Comparison of ENCODE assay signal across 33 cellular contexts in genomic region chr19:11299946-11300810, GRCh38. TPM values are rescaled to one million over a fixed set of nuclear protein-coding genes. Genes with fewer than 3 reads are reported as not detected.
"Had no signal": no experiment of that assay in that cellular context is flagged by ENCODE, and none has a peak within 500 bp of the region (broad histone marks: within the 10 kb centered on the region; RNA-seq: fewer than 3 reads in every experiment).

No MANE protein-coding gene starts in this region.

- H3K36me3 Mint-ChIP-seq: activated naive CD8-positive, alpha-beta T cell; natural killer cell treated with Interleukin-12 subunit alpha and Interleukin-12 subunit beta and Interleukin-15 and Interleukin-18, amount 100 ng/mL, for 72 hours; type B pancreatic cell had no signal

- H3K4me3 Mint-ChIP-seq: activated naive CD8-positive, alpha-beta T cell; activated T-cell treated with anti-CD3 and anti-CD28 coated beads, Interleukin-2, amount 50 U/mL, for 72 hours; natural killer cell treated with Interleukin-12 subunit alpha and Interleukin-12 subunit beta and Interleukin-15 and Interleukin-18, amount 100 ng/mL, for 72 hours; stimulated activated naive CD8-positive, alpha-beta T cell treated with anti-CD3 and anti-CD28 coated beads, Interleukin-15, amount 100 ng/mL, for 72 hours; type B pancreatic cell had no signal

- H3K36me3 ChIP-seq: colonic mucosa, esophagus squamous epithelium, heart right ventricle, right lobe of liver, vagina had no signal

- H3K4me1 Mint-ChIP-seq: stimulated activated naive CD8-positive, alpha-beta T cell treated with anti-CD3 and anti-CD28 coated beads, Interleukin-15, amount 100 ng/mL, for 72 hours had no signal

- H3K9me3 Mint-ChIP-seq: activated T-cell treated with anti-CD3 and anti-CD28 coated beads, Interleukin-2, amount 50 U/mL, for 72 hours; natural killer cell treated with Interleukin-12 subunit alpha and Interleukin-12 subunit beta and Interleukin-15 and Interleukin-18, amount 100 ng/mL, for 72 hours; type B pancreatic cell had no signal

- ATAC-seq: activated T-cell treated with anti-CD3 and anti-CD28 coated beads, Interleukin-2, amount 50 U/mL, for 72 hours; heart right ventricle; left lobe of liver; mucosa of descending colon; natural killer cell treated with Interleukin-12 subunit alpha and Interleukin-12 subunit beta and Interleukin-15 and Interleukin-18, amount 100 ng/mL, for 72 hours; right lobe of liver; stimulated activated naive CD8-positive, alpha-beta T cell treated with anti-CD3 and anti-CD28 coated beads, Interleukin-15, amount 100 ng/mL, for 72 hours had no signal

- H3K27me3 Mint-ChIP-seq: type B pancreatic cell had no signal

- H3K27ac Mint-ChIP-seq: activated naive CD8-positive, alpha-beta T cell; activated T-cell treated with anti-CD3 and anti-CD28 coated beads, Interleukin-2, amount 50 U/mL, for 72 hours; natural killer cell treated with Interleukin-12 subunit alpha and Interleukin-12 subunit beta and Interleukin-15 and Interleukin-18, amount 100 ng/mL, for 72 hours; type B pancreatic cell had no signal

- H3K27ac ChIP-seq: colonic mucosa, epithelial cell of prostate, esophagus squamous epithelium, heart right ventricle, right lobe of liver, vagina, VCaP had no signal

- H3K4me1 ChIP-seq: colonic mucosa, right lobe of liver had no signal

- H3K27me3 ChIP-seq: colonic mucosa, heart right ventricle, right lobe of liver, vagina had no signal

- H3K9me3 ChIP-seq: colonic mucosa, esophagus squamous epithelium, heart right ventricle, mucosa of descending colon, right lobe of liver, vagina had no signal

- DNase-seq: activated CD4-positive, alpha-beta T cell treated with anti-CD3 and anti-CD28 coated beads for 4 hours; activated CD4-positive, alpha-beta T cell treated with anti-CD3 and anti-CD28 coated beads, Interleukin-2, amount 50 U/mL, for 4 hours; activated naive CD4-positive, alpha-beta T cell treated with Interleukin-2 at 50 U/mL for 16 hours; activated T-cell treated with anti-CD3 and anti-CD28 coated beads for 4 hours; activated T-cell treated with anti-CD3 and anti-CD28 coated beads, Interleukin-2, amount 50 U/mL, for 72 hours; cerebellar nuclear complex; colonic mucosa; effector CD8-positive, alpha-beta T cell; esophagus squamous epithelium; foreskin melanocyte; heart right ventricle; kidney glomerular epithelial cell; mucosa of descending colon; right lobe of liver; stimulated activated CD4-positive, alpha-beta T cell treated with anti-CD3 and anti-CD28 coated beads, Interleukin-4, amount 100 ng/mL, for 1 hour; stimulated activated naive CD8-positive, alpha-beta T cell treated with anti-CD3 and anti-CD28 coated beads, Interleukin-15, amount 100 ng/mL, for 72 hours; substantia nigra; T-helper 9 cell had no signal

- H3K4me3 ChIP-seq: colonic mucosa, esophagus squamous epithelium, heart right ventricle, lung, mucosa of descending colon, right lobe of liver, vagina had no signal

RNA-seq across cellular contexts. Expression of gene TSPAN16, which starts 4.2 kb away (rescaled TPM):
- total RNA-seq: activated T-cell treated with anti-CD3 and anti-CD28 coated beads, Interleukin-2, amount 50 U/mL, for 72 hours; bronchial epithelial cell; colonic mucosa; dermis microvascular lymphatic vessel endothelial cell; esophagus squamous epithelium; glomerular endothelial cell; heart right ventricle; left lobe of liver; lung; mesenteric fat pad; mucosa of descending colon; myocyte; natural killer cell treated with Interleukin-12 subunit alpha and Interleukin-12 subunit beta and Interleukin-15 and Interleukin-18, amount 100 ng/mL, for 72 hours; osteoblast; right lobe of liver; skeletal muscle tissue; vagina had no signal
